1 cellular context compared by ENCODE assay signal in the genomic region with DNA sequence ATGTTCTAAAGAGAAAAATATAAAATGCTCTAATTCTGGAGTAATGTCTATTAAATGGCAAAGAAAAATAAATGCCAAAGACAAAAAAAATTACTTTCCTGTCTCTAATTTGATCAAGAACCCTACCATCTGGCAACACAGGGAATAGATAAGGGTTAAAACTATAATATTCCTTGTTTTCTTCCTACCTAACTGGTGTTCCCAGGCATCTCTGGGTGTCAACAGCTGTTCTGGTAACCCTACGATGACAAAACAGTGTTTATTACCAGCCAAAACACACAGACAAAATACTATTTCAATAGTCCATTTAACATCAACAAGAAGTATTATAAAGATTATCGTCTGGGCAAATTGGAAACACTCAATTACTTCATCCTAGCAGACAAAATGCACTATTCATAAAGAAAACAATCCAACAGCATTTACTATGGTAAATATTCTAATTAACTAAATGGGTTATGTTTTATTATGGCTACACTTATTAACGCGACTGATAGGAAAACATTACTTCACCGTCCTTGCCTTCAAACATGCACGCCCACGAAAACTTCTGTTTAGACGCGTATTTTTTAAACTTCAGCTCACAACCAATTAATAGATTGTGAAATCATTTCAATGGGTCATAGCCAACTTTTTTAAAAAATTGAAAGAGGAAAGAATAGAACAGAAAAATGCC.
TF ChIP-seq lines count a peak whose summit lies in the region.

No MANE protein-coding gene starts in this region.

TF ChIP-seq in K562, 482 proteins besides CTCF, POLR2A, EP300 and RAD21:
- TF ChIP-seq ZNF695 (CRISPR knock-in tag; IDR thresholded peaks at IDR 0.05) (no peak), IFI16 (CRISPR knock-in tag; IDR thresholded peaks at IDR 0.05) (no peak), PURB (CRISPR knock-in tag; IDR thresholded peaks at IDR 0.05; ENCODE audit: low read depth) (no peak), CEBPB (tag; IDR thresholded peaks at IDR 0.05) (peak; percentile 51; the same call in 1 of the 2 replicates)
TF ChIP-seq in K562: peak in this region for 1.
